In the genomic region with DNA sequence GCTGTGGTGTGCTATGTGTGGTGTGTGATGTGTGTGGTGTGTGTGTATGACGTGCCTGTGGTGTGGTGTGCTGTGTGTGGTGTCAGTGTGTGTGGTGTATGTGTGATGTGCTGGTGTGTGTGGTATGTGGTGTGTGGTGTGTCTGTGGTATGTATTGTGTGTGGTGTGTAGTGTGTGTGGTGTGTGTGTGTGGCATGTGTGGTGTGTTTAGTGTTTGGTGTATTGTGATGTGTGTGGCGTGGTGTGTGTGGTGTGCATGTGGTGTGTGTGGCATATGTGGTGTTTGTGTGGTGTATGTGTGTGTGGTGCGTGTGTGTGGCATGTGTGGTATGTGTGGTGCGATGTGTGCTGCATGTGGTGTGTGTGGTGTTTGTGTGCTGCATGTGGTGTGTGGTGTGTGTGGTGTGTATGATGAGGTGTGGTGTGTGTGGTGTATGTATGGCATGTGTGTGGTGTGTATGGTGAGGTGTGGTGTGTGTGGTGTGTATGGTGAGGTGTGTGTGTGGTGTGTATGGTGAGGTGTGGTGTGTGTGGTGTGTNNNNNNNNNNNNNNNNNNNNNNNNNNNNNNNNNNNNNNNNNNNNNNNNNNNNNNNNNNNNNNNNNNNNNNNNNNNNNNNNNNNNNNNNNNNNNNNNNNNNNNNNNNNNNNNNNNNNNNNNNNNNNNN, we compare ENCODE assay signal across 1 cellular context.
TF ChIP-seq lines count a peak whose summit lies in the region.

No MANE protein-coding gene starts in this region.

TF ChIP-seq in WTC11, 78 proteins besides CTCF, POLR2A, EP300 and RAD21 (continued from another document):
- TF ChIP-seq ZSCAN18 (CRISPR knock-in tag; IDR thresholded peaks at IDR 0.05) (no peak), RELA (CRISPR knock-in tag; IDR thresholded peaks at IDR 0.05; ENCODE audit: borderline replicate concordance) (no peak), E2F1 (CRISPR knock-in tag; IDR thresholded peaks at IDR 0.05) (no peak), ZNF671 (CRISPR knock-in tag; IDR thresholded peaks at IDR 0.05) (no peak), ATF1 (CRISPR knock-in tag; IDR thresholded peaks at IDR 0.05) (no peak), ZNF121 (CRISPR knock-in tag; IDR thresholded peaks at IDR 0.05) (no peak), ESRRA (CRISPR knock-in tag; IDR thresholded peaks at IDR 0.05; ENCODE audit: borderline replicate concordance) (no peak), FOXP1 (CRISPR knock-in tag; IDR thresholded peaks at IDR 0.05; ENCODE audit: borderline replicate concordance) (no peak), ZNF219 (CRISPR knock-in tag; IDR thresholded peaks at IDR 0.05; ENCODE audit: borderline replicate concordance) (no peak), SMAD3 (CRISPR knock-in tag; IDR thresholded peaks at IDR 0.05; ENCODE audit: borderline replicate concordance) (no peak)
